Comparison of ENCODE assay signal across 18 cellular contexts in genomic region chr11:27041141-27041869, GRCh38. TPM values are rescaled to one million over a fixed set of nuclear protein-coding genes. Genes with fewer than 3 reads are reported as not detected.
DNase-seq lines count a peak whose midpoint lies in the region; FAIRE-seq and TF ChIP-seq lines count a peak whose summit lies in the region.
"Had no signal": no experiment of that assay in that cellular context is flagged by ENCODE, and none has a peak within 500 bp of the region (broad histone marks: within the 10 kb centered on the region; RNA-seq: fewer than 3 reads in every experiment).

No MANE protein-coding gene starts in this region.

- H3K4me3 ChIP-seq in OCI-LY7 (ENCODE audit: low read depth, low read length, poor library complexity, severe bottlenecking) (peak overlapping the region; percentile 5), epithelial cell of proximal tubule (ENCODE audit: low read depth, low read length) (peak overlapping the region; percentile 30)
- H3K4me3 ChIP-seq: GM12878, upper lobe of right lung had no signal

- H3K9me2 ChIP-seq in OCI-LY7 (ENCODE audit: insufficient read depth, low read length), result no peaks in the 10 kb centered on the region

- peak overlapping the region; percentile 20 for H3K4me2 ChIP-seq in OCI-LY7 (ENCODE audit: low read length)

- POLR2A ChIA-PET in OCI-LY7 (lab: Charles Lee), result interaction anchor here (0.6 to 2.1 kb wide), 5 partner anchors 8 to 1842 kb away, joined by 3 to 6 read pairs (median 3); no protein-coding TSS in a partner anchor

- TF ChIP-seq POLR2A in GM12892 (IDR thresholded peaks at IDR 0.05; ENCODE audit: low read depth, low read length) (no peak), H54 (IDR thresholded peaks at IDR 0.05; ENCODE audit: low read depth, low read length) (no peak)

- no peaks in the 10 kb centered on the region for H3K36me3 ChIP-seq in OCI-LY7 (ENCODE audit: insufficient read depth, low read length)
- H3K36me3 ChIP-seq: upper lobe of right lung had no signal

- no peak overlapping the region for H3K27ac Mint-ChIP-seq in immature natural killer cell
- H3K27ac Mint-ChIP-seq: activated CD8-positive, alpha-beta memory T cell treated with anti-CD3 and anti-CD28 coated beads, Interleukin-2, amount 10 ng/mL, durations not matched to agents 7 days and 5 days; activated naive CD4-positive, alpha-beta T cell treated with anti-CD3 and anti-CD28 coated beads for 36 hours had no signal

- TF ChIP-seq CTCF in OCI-LY7 (conservative IDR thresholded peaks at IDR 0.05; ENCODE audit: low read length) (no peak), epithelial cell of proximal tubule (conservative IDR thresholded peaks at IDR 0.05; ENCODE audit: low read depth, low read length) (no peak)

- peak; percentile 5 for FAIRE-seq in GM12892 (lab: Jason Lieb, UNC)
- FAIRE-seq in H54 (lab: Jason Lieb, UNC), result no peak
- FAIRE-seq: GM12878 had no signal

- H3K27me3 Mint-ChIP-seq in immature natural killer cell (ENCODE audit: low read depth in 3 of 3), result no peaks in the 10 kb centered on the region
- H3K27me3 Mint-ChIP-seq: activated CD8-positive, alpha-beta memory T cell treated with anti-CD3 and anti-CD28 coated beads, Interleukin-2, amount 10 ng/mL, durations not matched to agents 7 days and 5 days had no signal

- no peaks in the 10 kb centered on the region for H4K20me1 ChIP-seq in OCI-LY7 (ENCODE audit: insufficient read depth, low read length)

- intact Hi-C loops in OCI-LY7 (cut with micrococcal nuclease; ENCODE audit: unreplicated experiment), result no loop called here

- peak overlapping the region; percentile 25 for H3K27ac ChIP-seq in OCI-LY7 (ENCODE audit: low read depth, low read length, poor library complexity, severe bottlenecking)
- H3K27ac ChIP-seq: upper lobe of right lung had no signal

- peak overlapping the region; percentile 18 for H2AFZ ChIP-seq in OCI-LY7 (ENCODE audit: low read length)

- no peaks in the 10 kb centered on the region for H3K4me1 Mint-ChIP-seq in immature natural killer cell
- H3K4me1 Mint-ChIP-seq: activated CD8-positive, alpha-beta memory T cell treated with anti-CD3 and anti-CD28 coated beads, Interleukin-2, amount 10 ng/mL, durations not matched to agents 7 days and 5 days had no signal

- H3K9me3 Mint-ChIP-seq in immature natural killer cell, result peaks cover 8 to 13% (median 11%) of the 10 kb centered on the region in 6 donors

- CTCF ChIA-PET in OCI-LY7 (lab: Charles Lee; ENCODE audit: unreplicated experiment), result no interaction called here

- H3K36me3 Mint-ChIP-seq in immature natural killer cell, result no peaks in the 10 kb centered on the region
- H3K36me3 Mint-ChIP-seq: activated CD8-positive, alpha-beta memory T cell treated with anti-CD3 and anti-CD28 coated beads, Interleukin-2, amount 10 ng/mL, durations not matched to agents 7 days and 5 days had no signal

- H3K79me2 ChIP-seq in OCI-LY7 (ENCODE audit: insufficient read depth, low read depth, low read length), result no peaks in the 10 kb centered on the region

- DNase-seq in GM12892 (ENCODE audit: insufficient read length), result no peak
- peak; percentile 31 for DNase-seq in OCI-LY7 (ENCODE audit: low spot score)
- no peak for DNase-seq in epithelial cell of proximal tubule (ENCODE audit: low read depth)
- peak; percentile 24 for DNase-seq in renal cortical epithelial cell (ENCODE audit: low read depth)
- DNase-seq in immature natural killer cell, result no peak
- DNase-seq in NCI-H128 (lab: John Stamatoyannopoulos, UW; ENCODE audit: unreplicated experiment), result no peak
- DNase-seq in H54 (ENCODE audit: insufficient read length, low spot score), result no peak
- DNase-seq in NCI-H2029 (lab: John Stamatoyannopoulos, UW), result no peak
- DNase-seq: activated CD8-positive, alpha-beta memory T cell treated with anti-CD3 and anti-CD28 coated beads, Interleukin-2, amount 10 ng/mL, durations not matched to agents 7 days and 5 days; activated naive CD4-positive, alpha-beta T cell treated with anti-CD3 and anti-CD28 coated beads for 36 hours; AML-193; cerebellar nuclear complex; DND-41; mesenchymal stem cell; NCI-H748 treated with DMSO at 0.1 percent for 48 hours; stimulated activated CD4-positive, alpha-beta T cell treated with anti-CD3 and anti-CD28 coated beads, Interleukin-15, amount 100 ng/mL, for 24 hours; upper lobe of right lung had no signal

- no TSS peak for BruUV-seq in OCI-LY7 (replicated peaks; lab: Mats Ljungman, UMichigan)

- H3K9me3 ChIP-seq in OCI-LY7 (ENCODE audit: low read length), result peaks cover 19% of the 10 kb centered on the region; the same call in 1 of the 2 replicates
- H3K9me3 ChIP-seq: upper lobe of right lung had no signal

- peaks cover 13% of the 10 kb centered on the region for H3K4me1 ChIP-seq in OCI-LY7 (ENCODE audit: insufficient read depth, low read length, poor library complexity, severe bottlenecking)
- H3K4me1 ChIP-seq: upper lobe of right lung had no signal

- H3K4me3 Mint-ChIP-seq in immature natural killer cell, result no peak overlapping the region
- H3K4me3 Mint-ChIP-seq: activated CD8-positive, alpha-beta memory T cell treated with anti-CD3 and anti-CD28 coated beads, Interleukin-2, amount 10 ng/mL, durations not matched to agents 7 days and 5 days; activated naive CD4-positive, alpha-beta T cell treated with anti-CD3 and anti-CD28 coated beads for 36 hours had no signal

RNA-seq across cellular contexts. Expression of gene BBOX1, which starts 0.7 kb away (rescaled TPM):
- not detected for polyA plus RNA-seq in GM12892 (2012; ENCODE audit: missing spikeins)
- not detected in 2 replicates for total RNA-seq in OCI-LY7 (2014; rRNA removed; shearing (Covaris generic))
- not detected in 2 replicates for total RNA-seq in OCI-LY7 (2022)
- not detected in 2 replicates for total RNA-seq in epithelial cell of proximal tubule
- total RNA-seq in renal cortical epithelial cell, result 4.0 TPM in 1 of 2 replicates, not detected in the other
- not detected for polyA plus RNA-seq in immature natural killer cell
- total RNA-seq: activated CD8-positive, alpha-beta memory T cell treated with anti-CD3 and anti-CD28 coated beads, Interleukin-2, amount 10 ng/mL, durations not matched to agents 7 days and 5 days; activated naive CD4-positive, alpha-beta T cell treated with anti-CD3 and anti-CD28 coated beads for 36 hours; GM12878; upper lobe of right lung had no signal

RNA-seq across cellular contexts. Expression of gene FIBIN, which starts 47.4 kb away (rescaled TPM):
- not detected for polyA plus RNA-seq in GM12892 (2012; ENCODE audit: missing spikeins)
- not detected in 2 replicates for total RNA-seq in OCI-LY7 (2014; rRNA removed; shearing (Covaris generic))
- total RNA-seq in OCI-LY7 (2022) (not detected in 2 replicates), epithelial cell of proximal tubule (not detected in 2 replicates), renal cortical epithelial cell (7.8 and 24.5 TPM in 2 replicates)
- polyA plus RNA-seq in immature natural killer cell, result not detected
- total RNA-seq: activated CD8-positive, alpha-beta memory T cell treated with anti-CD3 and anti-CD28 coated beads, Interleukin-2, amount 10 ng/mL, durations not matched to agents 7 days and 5 days; activated naive CD4-positive, alpha-beta T cell treated with anti-CD3 and anti-CD28 coated beads for 36 hours; GM12878 had no signal
- polyA plus RNA-seq: GM12878 had no signal

Comparison
In these comparisons a context has a peak if more than half of its experiments do, and no peak if none do; other contexts are left out.
1. DNase-seq: peak in OCI-LY7 (single experiment) and renal cortical epithelial cell (single experiment); none in GM12892 (single experiment), epithelial cell of proximal tubule (single experiment), immature natural killer cell (0 of 3), NCI-H128 (single experiment), H54 (single experiment) and NCI-H2029 (single experiment).